ENCODE assay signal across 20 cellular contexts in genomic region chr1:91122106-91122717, GRCh38.
DNase-seq lines count a peak whose midpoint lies in the region; ATAC-seq and TF ChIP-seq lines count a peak whose summit lies in the region.
"Had no signal": no experiment of that assay in that cellular context is flagged by ENCODE, and none has a peak within 500 bp of the region (broad histone marks: within the 10 kb centered on the region; RNA-seq: fewer than 3 reads in every experiment).

No MANE protein-coding gene starts in this region.

- no peak overlapping the region for H3K4me3 ChIP-seq in PC-9
- H3K4me3 ChIP-seq: A549 had no signal

- POLR2A ChIA-PET in PC-9 (lab: Charles Lee; ENCODE audit: unreplicated experiment), result no interaction called here
- POLR2A ChIA-PET in activated CD4-positive, alpha-beta memory T cell treated with anti-CD3 and anti-CD28 coated beads for 36 hours (lab: Charles Lee), result no interaction called here

- H3K79me2 ChIP-seq in PC-9 (ENCODE audit: low read depth), result no peaks in the 10 kb centered on the region

- H3K4me1 ChIP-seq in PC-9 (replicated peaks; ENCODE audit: insufficient read depth), result peaks cover 35% of the 10 kb centered on the region
- H3K4me1 ChIP-seq: A549 had no signal

- no peak overlapping the region for H2AFZ ChIP-seq in PC-9

- no peaks in the 10 kb centered on the region for H3K36me3 Mint-ChIP-seq in type B pancreatic cell
- no peaks in the 10 kb centered on the region for H3K36me3 Mint-ChIP-seq in activated T-helper 2 cell treated with anti-CD3 and anti-CD28 coated beads, Interferon-gamma antibody, Interleukin-2, Interleukin-4, amounts not matched to agents 10 μg/mL and 5 μg/mL and 100 μg/mL, durations not matched to agents 14 hours and 24 hours and 36 hours (ENCODE audit: low read depth)
- no peaks in the 10 kb centered on the region for H3K36me3 Mint-ChIP-seq in activated CD4-positive, alpha-beta memory T cell treated with anti-CD3 and anti-CD28 coated beads for 36 hours
- H3K36me3 Mint-ChIP-seq: CD4-positive, alpha-beta memory T cell had no signal

- H3K27ac ChIP-seq in PC-9, result peak overlapping the region; percentile 42; the same call in 1 of the 2 replicates
- H3K27ac ChIP-seq: 22Rv1, A549, C4-2B, HL-60 had no signal

- H4K20me1 ChIP-seq in PC-9 (ENCODE audit: insufficient read depth), result no peaks in the 10 kb centered on the region

- H3K9me2 ChIP-seq in PC-9 (ENCODE audit: insufficient read depth), result no peaks in the 10 kb centered on the region

- TF ChIP-seq CTCF in PC-9 (conservative IDR thresholded peaks at IDR 0.05), result no peak
- no peak for TF ChIP-seq CTCF in type B pancreatic cell (conservative IDR thresholded peaks at IDR 0.05)

- H3K27me3 Mint-ChIP-seq in type B pancreatic cell, result no peaks in the 10 kb centered on the region
- no peaks in the 10 kb centered on the region for H3K27me3 Mint-ChIP-seq in activated T-helper 2 cell treated with anti-CD3 and anti-CD28 coated beads, Interferon-gamma antibody, Interleukin-2, Interleukin-4, amounts not matched to agents 10 μg/mL and 5 μg/mL and 100 μg/mL, durations not matched to agents 14 hours and 24 hours and 36 hours (ENCODE audit: low read depth)
- H3K27me3 Mint-ChIP-seq in activated CD4-positive, alpha-beta memory T cell treated with anti-CD3 and anti-CD28 coated beads for 36 hours, result peaks cover 2% of the 10 kb centered on the region
- H3K27me3 Mint-ChIP-seq: CD4-positive, alpha-beta memory T cell had no signal

- H3F3A ChIP-seq in PC-9 (ENCODE audit: insufficient read depth, low read depth), result peaks cover 29% of the 10 kb centered on the region

- no TSS peak for BruUV-seq in PC-9 (replicated peaks; lab: Mats Ljungman, UMichigan)

- ATAC-seq in left lobe of liver, result peak; percentile 49
- ATAC-seq: A549, HCT116 had no signal

- H3K27me3 ChIP-seq in PC-9 (ENCODE audit: insufficient read depth, low read depth), result no peaks in the 10 kb centered on the region

- no peak overlapping the region for H3K4me2 ChIP-seq in PC-9
- H3K4me2 ChIP-seq: A549 had no signal

- H3K4me3 Mint-ChIP-seq in type B pancreatic cell, result peak overlapping the region; percentile 54
- H3K4me3 Mint-ChIP-seq in activated T-helper 2 cell treated with anti-CD3 and anti-CD28 coated beads, Interferon-gamma antibody, Interleukin-2, Interleukin-4, amounts not matched to agents 10 μg/mL and 5 μg/mL and 100 μg/mL, durations not matched to agents 14 hours and 24 hours and 36 hours (ENCODE audit: low read depth), result no peak overlapping the region
- no peak overlapping the region for H3K4me3 Mint-ChIP-seq in activated CD4-positive, alpha-beta memory T cell treated with anti-CD3 and anti-CD28 coated beads for 36 hours
- H3K4me3 Mint-ChIP-seq: CD4-positive, alpha-beta memory T cell; HFFc6 had no signal

- DNase-seq in NCI-H1417 (lab: John Stamatoyannopoulos, UW) (peak in 2 of 3 experiments; percentile 2 to 34), NCI-H1417 treated with DMSO at 0.1 percent for 48 hours (lab: John Stamatoyannopoulos, UW) (no peak), PC-9 (no peak), left lobe of liver (ENCODE audit: low spot score) (no peak), type B pancreatic cell (ENCODE audit: extremely low spot score, unreplicated experiment) (no peak)
- no peak for DNase-seq in activated T-helper 2 cell treated with anti-CD3 and anti-CD28 coated beads, Interferon-gamma antibody, Interleukin-2, Interleukin-4, amounts not matched to agents 10 μg/mL and 5 μg/mL and 100 μg/mL, durations not matched to agents 14 hours and 24 hours and 36 hours (ENCODE audit: low spot score)
- DNase-seq in activated CD4-positive, alpha-beta T cell treated with anti-CD3 and anti-CD28 coated beads for 1 hour, result no peak
- DNase-seq in activated CD4-positive, alpha-beta memory T cell treated with anti-CD3 and anti-CD28 coated beads for 36 hours, result no peak
- DNase-seq: AML-193; CD4-positive, alpha-beta memory T cell; DMS153; DMS79 treated with DMSO at 0.1 percent for 48 hours; GF-D8; HFFc6; IMR-90 had no signal

- no peaks in the 10 kb centered on the region for H3K36me3 ChIP-seq in PC-9 (ENCODE audit: low read depth)

- peak overlapping the region; percentile 92 for H3K27ac Mint-ChIP-seq in type B pancreatic cell
- no peak overlapping the region for H3K27ac Mint-ChIP-seq in activated T-helper 2 cell treated with anti-CD3 and anti-CD28 coated beads, Interferon-gamma antibody, Interleukin-2, Interleukin-4, amounts not matched to agents 10 μg/mL and 5 μg/mL and 100 μg/mL, durations not matched to agents 14 hours and 24 hours and 36 hours
- H3K27ac Mint-ChIP-seq in activated CD4-positive, alpha-beta memory T cell treated with anti-CD3 and anti-CD28 coated beads for 36 hours, result no peak overlapping the region
- H3K27ac Mint-ChIP-seq: CD4-positive, alpha-beta memory T cell; HFFc6 had no signal

- intact Hi-C loops in PC-9 (cut with micrococcal nuclease; ENCODE audit: unreplicated experiment), result no loop called here
- intact Hi-C loops in activated T-helper 2 cell treated with anti-CD3 and anti-CD28 coated beads, Interferon-gamma antibody, Interleukin-2, Interleukin-4, amounts not matched to agents 10 μg/mL and 5 μg/mL and 100 μg/mL, durations not matched to agents 14 hours and 24 hours and 36 hours (cut with micrococcal nuclease), result no loop called here
- intact Hi-C loops in activated CD4-positive, alpha-beta memory T cell treated with anti-CD3 and anti-CD28 coated beads for 36 hours (cut with micrococcal nuclease), result loop anchor here (5.0 to 10.0 kb wide), 2 partner anchors 287 to 680 kb away; no protein-coding TSS in a partner anchor

- H3K9me3 ChIP-seq in PC-9 (ENCODE audit: insufficient read depth, low read depth), result no peaks in the 10 kb centered on the region
- H3K9me3 ChIP-seq: A549 had no signal

- CTCF ChIA-PET in PC-9 (lab: Charles Lee), result interaction anchor here (0.6 kb wide), 1 partner anchor 271 kb away, joined by 4 read pairs; no protein-coding TSS in a partner anchor
- CTCF ChIA-PET in activated CD4-positive, alpha-beta memory T cell treated with anti-CD3 and anti-CD28 coated beads for 36 hours (lab: Charles Lee), result interaction anchor here (1.5 kb wide), 1 partner anchor 43 kb away, joined by 9 read pairs; no protein-coding TSS in a partner anchor

- peaks cover 23% of the 10 kb centered on the region for H3K4me1 Mint-ChIP-seq in type B pancreatic cell (ENCODE audit: unreplicated experiment)
- H3K4me1 Mint-ChIP-seq in activated T-helper 2 cell treated with anti-CD3 and anti-CD28 coated beads, Interferon-gamma antibody, Interleukin-2, Interleukin-4, amounts not matched to agents 10 μg/mL and 5 μg/mL and 100 μg/mL, durations not matched to agents 14 hours and 24 hours and 36 hours (ENCODE audit: low read depth), result peaks cover 17% of the 10 kb centered on the region
- peaks cover 19% of the 10 kb centered on the region for H3K4me1 Mint-ChIP-seq in activated CD4-positive, alpha-beta memory T cell treated with anti-CD3 and anti-CD28 coated beads for 36 hours (ENCODE audit: low read depth)

- H3K9me3 Mint-ChIP-seq in type B pancreatic cell, result peaks cover 6% of the 10 kb centered on the region
- no peaks in the 10 kb centered on the region for H3K9me3 Mint-ChIP-seq in activated T-helper 2 cell treated with anti-CD3 and anti-CD28 coated beads, Interferon-gamma antibody, Interleukin-2, Interleukin-4, amounts not matched to agents 10 μg/mL and 5 μg/mL and 100 μg/mL, durations not matched to agents 14 hours and 24 hours and 36 hours
- no peaks in the 10 kb centered on the region for H3K9me3 Mint-ChIP-seq in activated CD4-positive, alpha-beta memory T cell treated with anti-CD3 and anti-CD28 coated beads for 36 hours
- H3K9me3 Mint-ChIP-seq: CD4-positive, alpha-beta memory T cell; HFFc6 had no signal

Comparison
In these comparisons a context has a peak if more than half of its experiments do, and no peak if none do; other contexts are left out.
1. DNase-seq: peak in NCI-H1417 (2 of 3); none in NCI-H1417 treated with DMSO at 0.1 percent for 48 hours (single experiment), PC-9 (0 of 2), left lobe of liver (single experiment), type B pancreatic cell (single experiment), activated T-helper 2 cell treated with anti-CD3 and anti-CD28 coated beads, Interferon-gamma antibody, Interleukin-2, Interleukin-4, amounts not matched to agents 10 μg/mL and 5 μg/mL and 100 μg/mL, durations not matched to agents 14 hours and 24 hours and 36 hours (single experiment), activated CD4-positive, alpha-beta T cell treated with anti-CD3 and anti-CD28 coated beads for 1 hour (single experiment) and activated CD4-positive, alpha-beta memory T cell treated with anti-CD3 and anti-CD28 coated beads for 36 hours (single experiment).